8 cellular contexts compared by ENCODE assay signal in genomic region chr10:32378371-32379301, GRCh38. TPM values are rescaled to one million over a fixed set of nuclear protein-coding genes. Genes with fewer than 3 reads are reported as not detected.
DNase-seq lines count a peak whose midpoint lies in the region; ATAC-seq and TF ChIP-seq lines count a peak whose summit lies in the region.

No MANE protein-coding gene starts in this region.

- no peak for TF ChIP-seq CTCF in KMS-11 (conservative IDR thresholded peaks at IDR 0.05; ENCODE audit: low read depth, low read length)

- ATAC-seq in GM21737 (IDR thresholded peaks at IDR 0.05; ENCODE audit: unreplicated experiment), result peak; percentile 90

- H3K4me1 ChIP-seq in KMS-11 (ENCODE audit: low read depth, poor library complexity, severe bottlenecking), result peaks cover 35% of the 10 kb centered on the region

- no peaks in the 10 kb centered on the region for H4K20me1 ChIP-seq in KMS-11 (ENCODE audit: insufficient read depth)

- peak; percentile 56 for DNase-seq in DMS79 (lab: John Stamatoyannopoulos, UW)
- DNase-seq in activated T-cell treated with anti-CD3 and anti-CD28 coated beads, Interleukin-2, amount 50 U/mL, for 48 hours, result peak; percentile 90 to 91
- DNase-seq in fibroblast of gingiva (ENCODE audit: low read depth), result peak; percentile 88
- DNase-seq in myocyte (ENCODE audit: low read depth), result peak; percentile 94
- peak; percentile 88 to 89 for DNase-seq in stimulated activated CD8-positive, alpha-beta memory T cell treated with anti-CD3 and anti-CD28 coated beads, Interleukin-7, amount 100 ng/mL, for 4 hours (ENCODE audit: low read depth in 2 of 2)

- no peak overlapping the region for H3K4me3 ChIP-seq in KMS-11 (IDR thresholded peaks at IDR 0.05; ENCODE audit: insufficient read depth, low read depth, low read length)

- H3K27me3 ChIP-seq in KMS-11 (ENCODE audit: insufficient read depth, low read depth), result no peaks in the 10 kb centered on the region

- H3K4me2 ChIP-seq in KMS-11, result peak overlapping the region; percentile 95

- peak overlapping the region; percentile 92 for H3K27ac ChIP-seq in KMS-11

- H2AFZ ChIP-seq in KMS-11 (ENCODE audit: low read depth), result peak overlapping the region; percentile 48

- no peaks in the 10 kb centered on the region for H3K36me3 ChIP-seq in KMS-11 (ENCODE audit: insufficient read depth)

- H3K79me2 ChIP-seq in KMS-11 (ENCODE audit: insufficient read depth, low read depth), result peaks cover 42% of the 10 kb centered on the region

- peak overlapping the region; percentile 91 for H3K9ac ChIP-seq in KMS-11

TF ChIP-seq in PFSK-1, 5 proteins besides CTCF, POLR2A, EP300 and RAD21:
- TF ChIP-seq SIN3A (IDR thresholded peaks at IDR 0.05; ENCODE audit: borderline replicate concordance, insufficient read depth, low read length) (no peak), FOXP2 (optimal IDR thresholded peaks at IDR 0.05; ENCODE audit: borderline replicate concordance, extremely low read depth, extremely low read length, insufficient read depth) (no peak), POLR2AphosphoS5 (IDR thresholded peaks at IDR 0.05; ENCODE audit: low read depth, low read length) (peak; percentile 12; the same call in 1 of the 2 replicates)
TF ChIP-seq in PFSK-1: peak in this region for 1.

RNA-seq across cellular contexts. Expression of gene EPC1, which starts 31.7 kb away (rescaled TPM):
- 8.3 TPM for polyA plus RNA-seq in PFSK-1 (2012; ENCODE audit: insufficient read length, low read depth)
- total RNA-seq in myocyte, result 23.8 and 27.5 TPM in 2 replicates
- 12.7 TPM for polyA plus RNA-seq in myocyte (2012)
